ENCODE assay signal across 9 cellular contexts in genomic region chr1:176876966-176877515, GRCh38.
"Had no signal": no experiment of that assay in that cellular context is flagged by ENCODE, and none has a peak within 500 bp of the region (broad histone marks: within the 10 kb centered on the region; RNA-seq: fewer than 3 reads in every experiment).

No MANE protein-coding gene starts in this region.

- H2AFZ ChIP-seq: GM23338 had no signal

- H3K4me2 ChIP-seq: GM23338, KMS-11 had no signal

- DNase-seq: H9, HCEC 1CT, IMR-90, KBM-7 had no signal

- H3K9ac ChIP-seq: KMS-11 had no signal

- H3K4me3 ChIP-seq: GM23338 had no signal

- FAIRE-seq: H1, H54, HTR-8/SVneo had no signal

- H3K27ac ChIP-seq: KMS-11 had no signal

- ATAC-seq: GM23338 had no signal
